In genomic region chr11:67600324-67601029, GRCh38 we compare ENCODE assay signal across 1 cellular context.
TF ChIP-seq lines count a peak whose summit lies in the region.

No MANE protein-coding gene starts in this region.

TF ChIP-seq in GM12878, 131 proteins besides CTCF, POLR2A, EP300 and RAD21 (continued from another document):
- TF ChIP-seq YY1 (IDR thresholded peaks at IDR 0.05; ENCODE audit: low read depth, low read length) (peak; percentile 82), E2F8 (IDR thresholded peaks at IDR 0.05; ENCODE audit: low read depth, partially characterized antibody) (no peak), ZSCAN29 (IDR thresholded peaks at IDR 0.05) (no peak), HCFC1 (IDR thresholded peaks at IDR 0.05; ENCODE audit: low read length) (no peak), USF1 (IDR thresholded peaks at IDR 0.05; ENCODE audit: borderline replicate concordance, extremely low read length, insufficient read depth, low read depth, low read length) (no peak), BCL11A (IDR thresholded peaks at IDR 0.05; ENCODE audit: low read depth, low read length) (0 out of 2 replicates have a peak, but pooled peaks have one; percentile 43), YBX1 (IDR thresholded peaks at IDR 0.05) (no peak), RAD51 (IDR thresholded peaks at IDR 0.05) (peak; percentile 54; the same call in 1 of the 2 replicates), HDAC2 (IDR thresholded peaks at IDR 0.05) (no peak), PML (IDR thresholded peaks at IDR 0.05; ENCODE audit: low read length) (no peak), KDM1A (IDR thresholded peaks at IDR 0.05; ENCODE audit: borderline replicate concordance) (no peak), BMI1 (IDR thresholded peaks at IDR 0.05; ENCODE audit: borderline replicate concordance) (no peak), SMAD5 (IDR thresholded peaks at IDR 0.05; ENCODE audit: low read depth) (no peak), MEF2A (IDR thresholded peaks at IDR 0.05; ENCODE audit: insufficient read depth, low read depth, low read length) (peak; percentile 78; the same call in 1 of the 2 replicates), RBBP5 (conservative IDR thresholded peaks at IDR 0.05) (no peak), MTA2 (IDR thresholded peaks at IDR 0.05; ENCODE audit: low read depth) (0 out of 2 replicates have a peak, but pooled peaks have one; percentile 28), JUND (IDR thresholded peaks at IDR 0.05; ENCODE audit: low read depth, low read length) (no peak), NFIC (IDR thresholded peaks at IDR 0.05; ENCODE audit: low read depth, low read length) (peak; percentile 54; the same call in 1 of the 2 replicates), EGR1 (IDR thresholded peaks at IDR 0.05; ENCODE audit: borderline replicate concordance in 1 of 2, low read depth in 2 of 2, low read length in 2 of 2) (0 out of 3 replicates have a peak, but pooled peaks of 1 of the 2 experiments have one; percentile 33), NBN (IDR thresholded peaks at IDR 0.05) (peak; percentile 57; the same call in 1 of the 2 replicates), TCF3 (IDR thresholded peaks at IDR 0.05; ENCODE audit: borderline replicate concordance, insufficient read depth, low read depth, low read length) (no peak), SMC3 (IDR thresholded peaks at IDR 0.05; ENCODE audit: borderline replicate concordance, low read length) (peak; percentile 22; the same call in 1 of the 2 replicates), ZBED1 (IDR thresholded peaks at IDR 0.05; ENCODE audit: borderline replicate concordance) (no peak), CBFB (IDR thresholded peaks at IDR 0.05; ENCODE audit: low read depth) (peak; percentile 62), SIX5 (IDR thresholded peaks at IDR 0.05; ENCODE audit: low read depth, low read length, severe bottlenecking) (no peak), LARP7 (IDR thresholded peaks at IDR 0.05) (0 out of 2 replicates have a peak, but pooled peaks have one; percentile 20), SUZ12 (IDR thresholded peaks at IDR 0.05; ENCODE audit: unreplicated experiment) (no peak), ZZZ3 (IDR thresholded peaks at IDR 0.05; ENCODE audit: control insufficient read depth, insufficient read length, low read depth) (no peak), NR2F1 (conservative IDR thresholded peaks at IDR 0.05) (peak; percentile 98), NRF1 (conservative IDR thresholded peaks at IDR 0.05; ENCODE audit: low read depth, low read length) (no peak), HDAC6 (IDR thresholded peaks at IDR 0.05; ENCODE audit: unreplicated experiment) (no peak), SIN3A (IDR thresholded peaks at IDR 0.05; ENCODE audit: low read depth, low read length) (no peak)
- TF ChIP-seq, protein P1, sequence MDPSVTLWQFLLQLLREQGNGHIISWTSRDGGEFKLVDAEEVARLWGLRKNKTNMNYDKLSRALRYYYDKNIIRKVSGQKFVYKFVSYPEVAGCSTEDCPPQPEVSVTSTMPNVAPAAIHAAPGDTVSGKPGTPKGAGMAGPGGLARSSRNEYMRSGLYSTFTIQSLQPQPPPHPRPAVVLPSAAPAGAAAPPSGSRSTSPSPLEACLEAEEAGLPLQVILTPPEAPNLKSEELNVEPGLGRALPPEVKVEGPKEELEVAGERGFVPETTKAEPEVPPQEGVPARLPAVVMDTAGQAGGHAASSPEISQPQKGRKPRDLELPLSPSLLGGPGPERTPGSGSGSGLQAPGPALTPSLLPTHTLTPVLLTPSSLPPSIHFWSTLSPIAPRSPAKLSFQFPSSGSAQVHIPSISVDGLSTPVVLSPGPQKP (IDR thresholded peaks at IDR 0.05; ENCODE audit: low read depth, low read length), result 0 out of 2 replicates have a peak, but pooled peaks have one; percentile 44
- TF ChIP-seq, protein P2, sequence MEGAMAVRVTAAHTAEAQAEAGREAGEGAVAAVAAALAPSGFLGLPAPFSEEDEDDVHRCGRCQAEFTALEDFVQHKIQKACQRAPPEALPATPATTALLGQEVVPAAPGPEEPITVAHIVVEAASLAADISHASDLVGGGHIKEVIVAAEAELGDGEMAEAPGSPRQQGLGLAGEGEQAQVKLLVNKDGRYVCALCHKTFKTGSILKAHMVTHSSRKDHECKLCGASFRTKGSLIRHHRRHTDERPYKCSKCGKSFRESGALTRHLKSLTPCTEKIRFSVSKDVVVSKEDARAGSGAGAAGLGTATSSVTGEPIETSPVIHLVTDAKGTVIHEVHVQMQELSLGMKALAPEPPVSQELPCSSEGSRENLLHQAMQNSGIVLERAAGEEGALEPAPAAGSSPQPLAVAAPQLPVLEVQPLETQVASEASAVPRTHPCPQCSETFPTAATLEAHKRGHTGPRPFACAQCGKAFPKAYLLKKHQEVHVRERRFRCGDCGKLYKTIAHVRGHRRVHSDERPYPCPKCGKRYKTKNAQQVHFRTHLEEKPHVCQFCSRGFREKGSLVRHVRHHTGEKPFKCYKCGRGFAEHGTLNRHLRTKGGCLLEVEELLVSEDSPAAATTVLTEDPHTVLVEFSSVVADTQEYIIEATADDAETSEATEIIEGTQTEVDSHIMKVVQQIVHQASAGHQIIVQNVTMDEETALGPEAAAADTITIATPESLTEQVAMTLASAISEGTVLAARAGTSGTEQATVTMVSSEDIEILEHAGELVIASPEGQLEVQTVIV (IDR thresholded peaks at IDR 0.05; ENCODE audit: borderline replicate concordance, partially characterized antibody), result no peak
- TF ChIP-seq, protein P3, sequence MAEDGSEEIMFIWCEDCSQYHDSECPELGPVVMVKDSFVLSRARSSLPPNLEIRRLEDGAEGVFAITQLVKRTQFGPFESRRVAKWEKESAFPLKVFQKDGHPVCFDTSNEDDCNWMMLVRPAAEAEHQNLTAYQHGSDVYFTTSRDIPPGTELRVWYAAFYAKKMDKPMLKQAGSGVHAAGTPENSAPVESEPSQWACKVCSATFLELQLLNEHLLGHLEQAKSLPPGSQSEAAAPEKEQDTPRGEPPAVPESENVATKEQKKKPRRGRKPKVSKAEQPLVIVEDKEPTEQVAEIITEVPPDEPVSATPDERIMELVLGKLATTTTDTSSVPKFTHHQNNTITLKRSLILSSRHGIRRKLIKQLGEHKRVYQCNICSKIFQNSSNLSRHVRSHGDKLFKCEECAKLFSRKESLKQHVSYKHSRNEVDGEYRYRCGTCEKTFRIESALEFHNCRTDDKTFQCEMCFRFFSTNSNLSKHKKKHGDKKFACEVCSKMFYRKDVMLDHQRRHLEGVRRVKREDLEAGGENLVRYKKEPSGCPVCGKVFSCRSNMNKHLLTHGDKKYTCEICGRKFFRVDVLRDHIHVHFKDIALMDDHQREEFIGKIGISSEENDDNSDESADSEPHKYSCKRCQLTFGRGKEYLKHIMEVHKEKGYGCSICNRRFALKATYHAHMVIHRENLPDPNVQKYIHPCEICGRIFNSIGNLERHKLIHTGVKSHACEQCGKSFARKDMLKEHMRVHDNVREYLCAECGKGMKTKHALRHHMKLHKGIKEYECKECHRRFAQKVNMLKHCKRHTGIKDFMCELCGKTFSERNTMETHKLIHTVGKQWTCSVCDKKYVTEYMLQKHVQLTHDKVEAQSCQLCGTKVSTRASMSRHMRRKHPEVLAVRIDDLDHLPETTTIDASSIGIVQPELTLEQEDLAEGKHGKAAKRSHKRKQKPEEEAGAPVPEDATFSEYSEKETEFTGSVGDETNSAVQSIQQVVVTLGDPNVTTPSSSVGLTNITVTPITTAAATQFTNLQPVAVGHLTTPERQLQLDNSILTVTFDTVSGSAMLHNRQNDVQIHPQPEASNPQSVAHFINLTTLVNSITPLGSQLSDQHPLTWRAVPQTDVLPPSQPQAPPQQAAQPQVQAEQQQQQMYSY (CRISPR knock-in tag; IDR thresholded peaks at IDR 0.05), result no peak
- TF ChIP-seq, protein P4, sequence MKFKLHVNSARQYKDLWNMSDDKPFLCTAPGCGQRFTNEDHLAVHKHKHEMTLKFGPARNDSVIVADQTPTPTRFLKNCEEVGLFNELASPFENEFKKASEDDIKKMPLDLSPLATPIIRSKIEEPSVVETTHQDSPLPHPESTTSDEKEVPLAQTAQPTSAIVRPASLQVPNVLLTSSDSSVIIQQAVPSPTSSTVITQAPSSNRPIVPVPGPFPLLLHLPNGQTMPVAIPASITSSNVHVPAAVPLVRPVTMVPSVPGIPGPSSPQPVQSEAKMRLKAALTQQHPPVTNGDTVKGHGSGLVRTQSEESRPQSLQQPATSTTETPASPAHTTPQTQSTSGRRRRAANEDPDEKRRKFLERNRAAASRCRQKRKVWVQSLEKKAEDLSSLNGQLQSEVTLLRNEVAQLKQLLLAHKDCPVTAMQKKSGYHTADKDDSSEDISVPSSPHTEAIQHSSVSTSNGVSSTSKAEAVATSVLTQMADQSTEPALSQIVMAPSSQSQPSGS (IDR thresholded peaks at IDR 0.05; ENCODE audit: low read length), result no peak
- TF ChIP-seq, protein P5, sequence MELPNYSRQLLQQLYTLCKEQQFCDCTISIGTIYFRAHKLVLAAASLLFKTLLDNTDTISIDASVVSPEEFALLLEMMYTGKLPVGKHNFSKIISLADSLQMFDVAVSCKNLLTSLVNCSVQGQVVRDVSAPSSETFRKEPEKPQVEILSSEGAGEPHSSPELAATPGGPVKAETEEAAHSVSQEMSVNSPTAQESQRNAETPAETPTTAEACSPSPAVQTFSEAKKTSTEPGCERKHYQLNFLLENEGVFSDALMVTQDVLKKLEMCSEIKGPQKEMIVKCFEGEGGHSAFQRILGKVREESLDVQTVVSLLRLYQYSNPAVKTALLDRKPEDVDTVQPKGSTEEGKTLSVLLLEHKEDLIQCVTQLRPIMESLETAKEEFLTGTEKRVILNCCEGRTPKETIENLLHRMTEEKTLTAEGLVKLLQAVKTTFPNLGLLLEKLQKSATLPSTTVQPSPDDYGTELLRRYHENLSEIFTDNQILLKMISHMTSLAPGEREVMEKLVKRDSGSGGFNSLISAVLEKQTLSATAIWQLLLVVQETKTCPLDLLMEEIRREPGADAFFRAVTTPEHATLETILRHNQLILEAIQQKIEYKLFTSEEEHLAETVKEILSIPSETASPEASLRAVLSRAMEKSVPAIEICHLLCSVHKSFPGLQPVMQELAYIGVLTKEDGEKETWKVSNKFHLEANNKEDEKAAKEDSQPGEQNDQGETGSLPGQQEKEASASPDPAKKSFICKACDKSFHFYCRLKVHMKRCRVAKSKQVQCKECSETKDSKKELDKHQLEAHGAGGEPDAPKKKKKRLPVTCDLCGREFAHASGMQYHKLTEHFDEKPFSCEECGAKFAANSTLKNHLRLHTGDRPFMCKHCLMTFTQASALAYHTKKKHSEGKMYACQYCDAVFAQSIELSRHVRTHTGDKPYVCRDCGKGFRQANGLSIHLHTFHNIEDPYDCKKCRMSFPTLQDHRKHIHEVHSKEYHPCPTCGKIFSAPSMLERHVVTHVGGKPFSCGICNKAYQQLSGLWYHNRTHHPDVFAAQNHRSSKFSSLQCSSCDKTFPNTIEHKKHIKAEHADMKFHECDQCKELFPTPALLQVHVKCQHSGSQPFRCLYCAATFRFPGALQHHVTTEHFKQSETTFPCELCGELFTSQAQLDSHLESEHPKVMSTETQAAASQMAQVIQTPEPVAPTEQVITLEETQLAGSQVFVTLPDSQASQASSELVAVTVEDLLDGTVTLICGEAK (IDR thresholded peaks at IDR 0.05; ENCODE audit: borderline replicate concordance), result 0 out of 2 replicates have a peak, but pooled peaks have one; percentile 27
- TF ChIP-seq, protein P6, sequence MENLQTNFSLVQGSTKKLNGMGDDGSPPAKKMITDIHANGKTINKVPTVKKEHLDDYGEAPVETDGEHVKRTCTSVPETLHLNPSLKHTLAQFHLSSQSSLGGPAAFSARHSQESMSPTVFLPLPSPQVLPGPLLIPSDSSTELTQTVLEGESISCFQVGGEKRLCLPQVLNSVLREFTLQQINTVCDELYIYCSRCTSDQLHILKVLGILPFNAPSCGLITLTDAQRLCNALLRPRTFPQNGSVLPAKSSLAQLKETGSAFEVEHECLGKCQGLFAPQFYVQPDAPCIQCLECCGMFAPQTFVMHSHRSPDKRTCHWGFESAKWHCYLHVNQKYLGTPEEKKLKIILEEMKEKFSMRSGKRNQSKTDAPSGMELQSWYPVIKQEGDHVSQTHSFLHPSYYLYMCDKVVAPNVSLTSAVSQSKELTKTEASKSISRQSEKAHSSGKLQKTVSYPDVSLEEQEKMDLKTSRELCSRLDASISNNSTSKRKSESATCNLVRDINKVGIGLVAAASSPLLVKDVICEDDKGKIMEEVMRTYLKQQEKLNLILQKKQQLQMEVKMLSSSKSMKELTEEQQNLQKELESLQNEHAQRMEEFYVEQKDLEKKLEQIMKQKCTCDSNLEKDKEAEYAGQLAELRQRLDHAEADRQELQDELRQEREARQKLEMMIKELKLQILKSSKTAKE (IDR thresholded peaks at IDR 0.05; ENCODE audit: low read depth, poor library complexity, severe bottlenecking), result peak; percentile 19
- TF ChIP-seq, protein P7, sequence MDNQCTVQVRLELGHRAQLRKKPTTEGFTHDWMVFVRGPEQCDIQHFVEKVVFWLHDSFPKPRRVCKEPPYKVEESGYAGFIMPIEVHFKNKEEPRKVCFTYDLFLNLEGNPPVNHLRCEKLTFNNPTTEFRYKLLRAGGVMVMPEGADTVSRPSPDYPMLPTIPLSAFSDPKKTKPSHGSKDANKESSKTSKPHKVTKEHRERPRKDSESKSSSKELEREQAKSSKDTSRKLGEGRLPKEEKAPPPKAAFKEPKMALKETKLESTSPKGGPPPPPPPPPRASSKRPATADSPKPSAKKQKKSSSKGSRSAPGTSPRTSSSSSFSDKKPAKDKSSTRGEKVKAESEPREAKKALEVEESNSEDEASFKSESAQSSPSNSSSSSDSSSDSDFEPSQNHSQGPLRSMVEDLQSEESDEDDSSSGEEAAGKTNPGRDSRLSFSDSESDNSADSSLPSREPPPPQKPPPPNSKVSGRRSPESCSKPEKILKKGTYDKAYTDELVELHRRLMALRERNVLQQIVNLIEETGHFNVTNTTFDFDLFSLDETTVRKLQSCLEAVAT (IDR thresholded peaks at IDR 0.05), result 0 out of 2 replicates have a peak, but pooled peaks have one; percentile 38
